In genomic region chr1:32240140-32240951, GRCh38 we compare ENCODE assay signal across 8 cellular contexts. TPM values are rescaled to one million over a fixed set of nuclear protein-coding genes. Genes with fewer than 3 reads are reported as not detected.
A peak's percentile ranks its signal among the peaks of the same experiment; 100 is the strongest.
DNase-seq lines count a peak whose midpoint lies in the region; ATAC-seq and TF ChIP-seq lines count a peak whose summit lies in the region.

No MANE protein-coding gene starts in this region.

- no peaks in the 10 kb centered on the region for H3K9me3 ChIP-seq in HCT116 (ENCODE audit: control insufficient read depth in 1 of 2, insufficient read depth in 1 of 2, low read depth in 1 of 2, low read length in 2 of 2)

- RAD21 ChIA-PET in HCT116 (lab: Charles Lee; ENCODE audit: low non-redundant PET in 1 of 2, low total read pairs in 2 of 2, uncharacterized antibody in 2 of 2, unreplicated experiment in 2 of 2), result interaction anchor here in 1 of 2 experiments (0.5 to 1.6 kb wide), 2 partner anchors 25 to 96 kb away, joined by 3 to 4 read pairs; partner anchors contain the start of gene MARCKSL1

- H3K27me3 ChIP-seq in HCT116 (ENCODE audit: insufficient read depth, low read length), result no peaks in the 10 kb centered on the region

- POLR2A ChIA-PET in HCT116 (lab: Charles Lee), result interaction anchor here (0.8 to 2.1 kb wide), 7 partner anchors 15 to 154 kb away, joined by 3 to 8 read pairs (median 3); partner anchors contain the start of genes BSDC1, HDAC1 and MARCKSL1

- TF ChIP-seq CTCF in HCT116 (IDR thresholded peaks at IDR 0.05 in 2 of 3, conservative IDR thresholded peaks at IDR 0.05 in 1 of 3; ENCODE audit: borderline replicate concordance in 1 of 3, insufficient read depth in 1 of 3, low read depth in 2 of 3, low read length in 2 of 3), result peak; percentile 25 to 53 (median 26); a peak in 4 of 6 replicates
- TF ChIP-seq CTCF in epithelial cell of proximal tubule (conservative IDR thresholded peaks at IDR 0.05; ENCODE audit: low read depth, low read length), result peak; percentile 15
- TF ChIP-seq CTCF in mesothelial cell of epicardium (IDR thresholded peaks at IDR 0.05; ENCODE audit: unreplicated experiment), result no peak

- peak overlapping the region; percentile 53 for H3K27ac Mint-ChIP-seq in mesothelial cell of epicardium

- TSS peak; percentile 63 for BruUV-seq in HCT116 (replicated peaks; lab: Mats Ljungman, UMichigan)

- ATAC-seq in HCT116 (peak; percentile 88), GM19455 (IDR thresholded peaks at IDR 0.05; ENCODE audit: unreplicated experiment) (no peak)

- H3K27me3 Mint-ChIP-seq in mesothelial cell of epicardium (ENCODE audit: low read depth), result no peaks in the 10 kb centered on the region

- CTCF ChIA-PET in HCT116 (lab: Charles Lee), result interaction anchor here (0.7 to 1.6 kb wide), 5 partner anchors 8 to 76 kb away, joined by 3 to 4 read pairs (median 3); no protein-coding TSS in a partner anchor

- no peaks in the 10 kb centered on the region for H3K36me3 ChIP-seq in HCT116 (ENCODE audit: control insufficient read depth in 1 of 2, insufficient read depth in 2 of 2, low read length in 2 of 2)

- H3K79me2 ChIP-seq in HCT116 (ENCODE audit: insufficient read depth, low read length), result no peaks in the 10 kb centered on the region

- peak overlapping the region; percentile 60 for H3K9ac ChIP-seq in HCT116 (ENCODE audit: low read length)

- peak; percentile 41 for TF ChIP-seq RAD21 in HCT116 (IDR thresholded peaks at IDR 0.05; ENCODE audit: low read depth)

- peak overlapping the region; percentile 94 for H3K4me2 ChIP-seq in HCT116 (ENCODE audit: low read length)

- H3K4me1 Mint-ChIP-seq in mesothelial cell of epicardium, result peaks cover 25% of the 10 kb centered on the region

- H3K4me1 ChIP-seq in HCT116 (ENCODE audit: control insufficient read depth in 1 of 2, insufficient read depth in 2 of 2, low read length in 2 of 2), result peaks cover 20 to 45% of the 10 kb centered on the region in 2 experiments

- H4K20me1 ChIP-seq in HCT116 (ENCODE audit: insufficient read depth), result no peaks in the 10 kb centered on the region

- peak overlapping the region; percentile 79 for H3K4me3 Mint-ChIP-seq in mesothelial cell of epicardium

- TF ChIP-seq POLR2A in HCT116 (IDR thresholded peaks at IDR 0.05; ENCODE audit: borderline replicate concordance, extremely low read depth, insufficient read depth, insufficient read length), result peak; percentile 77

- no peaks in the 10 kb centered on the region for H3K9me2 ChIP-seq in HCT116 (ENCODE audit: insufficient read depth)

- DNase-seq in CD1c-positive myeloid dendritic cell (ENCODE audit: extremely low spot score) (peak; percentile 75), HCT116 (ENCODE audit: low read depth, low spot score) (peak; percentile 58), NCI-H510A (lab: John Stamatoyannopoulos, UW) (peak; percentile 85), epithelial cell of proximal tubule (ENCODE audit: low read depth) (no peak), mesothelial cell of epicardium (ENCODE audit: low spot score in 2 of 2, unreplicated experiment in 2 of 2) (peak in 1 of 2 experiments; percentile 62)
- DNase-seq in activated CD8-positive, alpha-beta memory T cell treated with anti-CD3 and anti-CD28 coated beads, Interleukin-2, amount 50 U/mL, for 4 hours, result peak; percentile 63

- peak overlapping the region; percentile 87 for H3K27ac ChIP-seq in HCT116 (ENCODE audit: low read depth, low read length)
- H3K27ac ChIP-seq in temporal lobe (ENCODE audit: low read depth, low read length), result peak overlapping the region; percentile 64

- H3K4me3 ChIP-seq in HCT116 (replicated peaks in 1 of 2; ENCODE audit: low read depth in 1 of 2, low read length in 2 of 2) (peak overlapping the region; percentile 62 to 72), epithelial cell of proximal tubule (ENCODE audit: low read depth, low read length) (peak overlapping the region; percentile 61)

- H2AFZ ChIP-seq in HCT116 (ENCODE audit: low read depth, low read length, poor library complexity, severe bottlenecking), result no peak overlapping the region

- peaks cover 2% of the 10 kb centered on the region for H3K36me3 Mint-ChIP-seq in mesothelial cell of epicardium

- H3K9me3 Mint-ChIP-seq in mesothelial cell of epicardium, result no peaks in the 10 kb centered on the region

- intact Hi-C loops in HCT116 (cut with micrococcal nuclease), result no loop called here

TF ChIP-seq in HCT116, 20 proteins besides CTCF, POLR2A, EP300 and RAD21 (continues in another document):
- peak; percentile 50; the same call in 1 of the 2 replicates for TF ChIP-seq SIN3A (IDR thresholded peaks at IDR 0.05; ENCODE audit: low read depth)
- no peak for TF ChIP-seq SP1 (IDR thresholded peaks at IDR 0.05; ENCODE audit: low read depth)
- no peak for TF ChIP-seq ELF1 (IDR thresholded peaks at IDR 0.05; ENCODE audit: borderline replicate concordance, low read depth)
- TF ChIP-seq MAX (IDR thresholded peaks at IDR 0.05), result peak; percentile 83
- TF ChIP-seq ATF3 (IDR thresholded peaks at IDR 0.05), result no peak
- no peak for TF ChIP-seq JUND (IDR thresholded peaks at IDR 0.05)
- TF ChIP-seq CBX3 (IDR thresholded peaks at IDR 0.05; ENCODE audit: low read depth), result no peak
- TF ChIP-seq ZFX (IDR thresholded peaks at IDR 0.05), result peak; percentile 35; the same call in 1 of the 2 replicates
- TF ChIP-seq EZH2phosphoT487 (IDR thresholded peaks at IDR 0.05; ENCODE audit: borderline replicate concordance), result no peak
- TF ChIP-seq YY1 (IDR thresholded peaks at IDR 0.05; ENCODE audit: extremely low read depth, insufficient replicate concordance, low read depth, low read length), result peak; percentile 18
- TF ChIP-seq REST (IDR thresholded peaks at IDR 0.05; ENCODE audit: low read depth), result no peak
- no peak for TF ChIP-seq ZNF274 (IDR thresholded peaks at IDR 0.05; ENCODE audit: low read depth, low read length)
- no peak for TF ChIP-seq FOSL1 (IDR thresholded peaks at IDR 0.05; ENCODE audit: low read depth)
- no peak for TF ChIP-seq EGR1 (IDR thresholded peaks at IDR 0.05; ENCODE audit: low read depth)

RNA-seq across cellular contexts. Expression of gene FAM167B, which starts 6.7 kb away (rescaled TPM):
- total RNA-seq in HCT116 (2021; ENCODE audit: unreplicated experiment) (0.42 TPM), epithelial cell of proximal tubule (0.35 TPM in 1 of 2 replicates, not detected in the other), mesothelial cell of epicardium (1.8 to 2.9 TPM (median 2.3 TPM) in 3 replicates), temporal lobe (0.74 TPM)
- 0.42 and 0.55 TPM in 2 replicates for polyA plus RNA-seq in HCT116 (2012)

RNA-seq across cellular contexts. Expression of gene LCK, which starts 10.7 kb away (rescaled TPM):
- total RNA-seq in HCT116 (2021; ENCODE audit: unreplicated experiment) (0.79 TPM), epithelial cell of proximal tubule (8.2 and 10.3 TPM in 2 replicates), mesothelial cell of epicardium (1.4 to 1.8 TPM (median 1.5 TPM) in 3 replicates), temporal lobe (not detected)
- polyA plus RNA-seq in HCT116 (2012), result 0.49 and 1.2 TPM in 2 replicates

RNA-seq across cellular contexts. Expression of gene EIF3I, which starts 18.1 kb away (rescaled TPM):
- 323 TPM for total RNA-seq in HCT116 (2021; ENCODE audit: unreplicated experiment)
- 355 and 407 TPM in 2 replicates for polyA plus RNA-seq in HCT116 (2012)
- 338 and 472 TPM in 2 replicates for total RNA-seq in epithelial cell of proximal tubule
- total RNA-seq in mesothelial cell of epicardium, result 143 to 147 TPM (median 146 TPM) in 3 replicates
- total RNA-seq in temporal lobe, result 56.1 TPM

RNA-seq across cellular contexts. Expression of gene TMEM234, which starts 18.2 kb away (rescaled TPM):
- total RNA-seq in HCT116 (2021; ENCODE audit: unreplicated experiment) (12.3 TPM), epithelial cell of proximal tubule (12.2 and 14.4 TPM in 2 replicates), mesothelial cell of epicardium (28.9 to 33.3 TPM (median 32.9 TPM) in 3 replicates), temporal lobe (10.6 TPM)
- 8.8 and 9.9 TPM in 2 replicates for polyA plus RNA-seq in HCT116 (2012)

RNA-seq across cellular contexts. Expression of gene DCDC2B, which starts 31.5 kb away (rescaled TPM):
- total RNA-seq in HCT116 (2021; ENCODE audit: unreplicated experiment) (0.27 TPM), epithelial cell of proximal tubule (not detected in 2 replicates), mesothelial cell of epicardium (0.11 TPM in 1 of 3 replicates, not detected in the others), temporal lobe (not detected)
- polyA plus RNA-seq in HCT116 (2012), result 0.10 and 0.12 TPM in 2 replicates
